In the genomic region with DNA sequence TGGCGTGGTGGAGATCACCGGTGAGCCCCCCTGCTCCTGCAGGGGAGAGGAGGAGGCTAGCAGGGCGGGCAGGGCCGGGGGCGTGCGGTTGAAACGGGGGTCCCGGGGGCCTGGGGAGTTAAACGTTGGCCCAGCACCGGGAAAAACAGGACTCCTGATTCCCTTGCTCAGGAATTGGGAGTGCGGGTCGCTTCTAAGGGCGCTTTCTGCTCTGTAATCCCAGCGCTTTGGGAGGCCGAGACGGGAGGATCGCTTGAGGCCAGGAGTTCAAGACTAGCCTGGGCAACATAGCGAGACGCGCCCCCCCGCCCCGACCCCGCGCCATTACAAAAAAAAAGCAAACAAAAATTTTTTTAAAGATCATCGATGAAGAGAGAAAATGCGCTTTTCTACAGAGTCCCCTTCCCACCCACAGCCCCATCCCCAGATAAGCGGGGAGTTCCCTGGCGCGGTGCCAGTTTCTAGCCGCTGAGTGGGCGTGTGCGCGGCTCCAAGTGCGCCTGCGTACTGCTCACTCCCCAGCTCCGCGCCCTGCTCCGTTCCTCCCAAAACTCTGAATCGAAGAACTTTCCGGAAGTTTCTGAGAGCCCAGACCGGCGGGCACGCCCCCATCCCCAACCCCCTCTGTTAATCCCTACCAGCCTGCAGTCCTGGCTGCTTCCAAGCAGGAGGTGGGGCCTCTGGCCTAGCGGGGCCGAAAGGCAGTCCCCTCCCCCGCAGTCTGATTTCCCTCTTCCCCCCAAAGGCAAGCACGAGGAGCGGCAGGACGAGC, we compare ENCODE assay signal across 1 cellular context.
A peak's percentile ranks its signal among the peaks of the same experiment; 100 is the strongest.
TF ChIP-seq lines count a peak whose summit lies in the region.

No MANE protein-coding gene starts in this region.

TF ChIP-seq in HepG2, 621 proteins besides CTCF, POLR2A, EP300 and RAD21 (continued from another document and continues in another):
- TF ChIP-seq PRDM10 (CRISPR knock-in tag; IDR thresholded peaks at IDR 0.05; ENCODE audit: low read depth), result peak; percentile 54; the same call in 1 of the 2 replicates
- TF ChIP-seq ZNF564 (CRISPR knock-in tag; IDR thresholded peaks at IDR 0.05), result 0 out of 2 replicates have a peak, but pooled peaks have one; percentile 55
- peak; percentile 68 for TF ChIP-seq ZFX (CRISPR knock-in tag; IDR thresholded peaks at IDR 0.05; ENCODE audit: low read depth)
- peak; percentile 66 for TF ChIP-seq THAP11 (CRISPR knock-in tag; IDR thresholded peaks at IDR 0.05)
- TF ChIP-seq ZNF432 (CRISPR knock-in tag; IDR thresholded peaks at IDR 0.05; ENCODE audit: borderline replicate concordance), result no peak
- peak; percentile 76; the same call in 1 of the 2 replicates for TF ChIP-seq TFDP1 (CRISPR knock-in tag; IDR thresholded peaks at IDR 0.05; ENCODE audit: borderline replicate concordance)
- TF ChIP-seq KAT7 (CRISPR knock-in tag; IDR thresholded peaks at IDR 0.05; ENCODE audit: borderline replicate concordance), result peak; percentile 64; the same call in 1 of the 2 replicates
- TF ChIP-seq KLF9 (CRISPR knock-in tag; IDR thresholded peaks at IDR 0.05; ENCODE audit: low read depth), result peak; percentile 93; the same call in 1 of the 2 replicates
- no peak for TF ChIP-seq ZSCAN25 (CRISPR knock-in tag; IDR thresholded peaks at IDR 0.05)
- TF ChIP-seq FOSL1 (CRISPR knock-in tag; IDR thresholded peaks at IDR 0.05; ENCODE audit: borderline replicate concordance), result no peak
- no peak for TF ChIP-seq ESRRA (CRISPR knock-in tag; IDR thresholded peaks at IDR 0.05; ENCODE audit: low read depth)
- TF ChIP-seq LCORL (IDR thresholded peaks at IDR 0.05), result peak; percentile 89
- TF ChIP-seq LCORL (CRISPR knock-in tag; IDR thresholded peaks at IDR 0.05), result peak; percentile 70; the same call in 1 of the 2 replicates
- 0 out of 2 replicates have a peak, but pooled peaks have one; percentile 8 for TF ChIP-seq ZSCAN21 (CRISPR knock-in tag; IDR thresholded peaks at IDR 0.05; ENCODE audit: borderline replicate concordance)
- TF ChIP-seq, protein P1, sequence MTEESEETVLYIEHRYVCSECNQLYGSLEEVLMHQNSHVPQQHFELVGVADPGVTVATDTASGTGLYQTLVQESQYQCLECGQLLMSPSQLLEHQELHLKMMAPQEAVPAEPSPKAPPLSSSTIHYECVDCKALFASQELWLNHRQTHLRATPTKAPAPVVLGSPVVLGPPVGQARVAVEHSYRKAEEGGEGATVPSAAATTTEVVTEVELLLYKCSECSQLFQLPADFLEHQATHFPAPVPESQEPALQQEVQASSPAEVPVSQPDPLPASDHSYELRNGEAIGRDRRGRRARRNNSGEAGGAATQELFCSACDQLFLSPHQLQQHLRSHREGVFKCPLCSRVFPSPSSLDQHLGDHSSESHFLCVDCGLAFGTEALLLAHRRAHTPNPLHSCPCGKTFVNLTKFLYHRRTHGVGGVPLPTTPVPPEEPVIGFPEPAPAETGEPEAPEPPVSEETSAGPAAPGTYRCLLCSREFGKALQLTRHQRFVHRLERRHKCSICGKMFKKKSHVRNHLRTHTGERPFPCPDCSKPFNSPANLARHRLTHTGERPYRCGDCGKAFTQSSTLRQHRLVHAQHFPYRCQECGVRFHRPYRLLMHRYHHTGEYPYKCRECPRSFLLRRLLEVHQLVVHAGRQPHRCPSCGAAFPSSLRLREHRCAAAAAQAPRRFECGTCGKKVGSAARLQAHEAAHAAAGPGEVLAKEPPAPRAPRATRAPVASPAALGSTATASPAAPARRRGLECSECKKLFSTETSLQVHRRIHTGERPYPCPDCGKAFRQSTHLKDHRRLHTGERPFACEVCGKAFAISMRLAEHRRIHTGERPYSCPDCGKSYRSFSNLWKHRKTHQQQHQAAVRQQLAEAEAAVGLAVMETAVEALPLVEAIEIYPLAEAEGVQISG (CRISPR knock-in tag; IDR thresholded peaks at IDR 0.05), result no peak
- TF ChIP-seq SP2 (CRISPR knock-in tag; IDR thresholded peaks at IDR 0.05), result no peak
- TF ChIP-seq POLR2G (IDR thresholded peaks at IDR 0.05; ENCODE audit: low read depth, low read length), result peak; percentile 56; the same call in 1 of the 2 replicates
- TF ChIP-seq, protein P2, sequence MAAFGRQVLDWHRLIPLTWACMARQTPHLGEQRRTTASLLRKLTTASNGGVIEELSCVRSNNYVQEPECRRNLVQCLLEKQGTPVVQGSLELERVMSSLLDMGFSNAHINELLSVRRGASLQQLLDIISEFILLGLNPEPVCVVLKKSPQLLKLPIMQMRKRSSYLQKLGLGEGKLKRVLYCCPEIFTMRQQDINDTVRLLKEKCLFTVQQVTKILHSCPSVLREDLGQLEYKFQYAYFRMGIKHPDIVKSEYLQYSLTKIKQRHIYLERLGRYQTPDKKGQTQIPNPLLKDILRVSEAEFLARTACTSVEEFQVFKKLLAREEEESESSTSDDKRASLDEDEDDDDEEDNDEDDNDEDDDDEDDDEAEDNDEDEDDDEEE (CRISPR knock-in tag; IDR thresholded peaks at IDR 0.05), result 0 out of 2 replicates have a peak, but pooled peaks have one; percentile 16
- TF ChIP-seq, protein P3, sequence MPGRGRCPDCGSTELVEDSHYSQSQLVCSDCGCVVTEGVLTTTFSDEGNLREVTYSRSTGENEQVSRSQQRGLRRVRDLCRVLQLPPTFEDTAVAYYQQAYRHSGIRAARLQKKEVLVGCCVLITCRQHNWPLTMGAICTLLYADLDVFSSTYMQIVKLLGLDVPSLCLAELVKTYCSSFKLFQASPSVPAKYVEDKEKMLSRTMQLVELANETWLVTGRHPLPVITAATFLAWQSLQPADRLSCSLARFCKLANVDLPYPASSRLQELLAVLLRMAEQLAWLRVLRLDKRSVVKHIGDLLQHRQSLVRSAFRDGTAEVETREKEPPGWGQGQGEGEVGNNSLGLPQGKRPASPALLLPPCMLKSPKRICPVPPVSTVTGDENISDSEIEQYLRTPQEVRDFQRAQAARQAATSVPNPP (CRISPR knock-in tag; IDR thresholded peaks at IDR 0.05), result no peak
- TF ChIP-seq ZNF605 (CRISPR knock-in tag; IDR thresholded peaks at IDR 0.05), result no peak; the same call in 1 of the 2 replicates
- peak; percentile 88 for TF ChIP-seq TFDP2 (CRISPR knock-in tag; IDR thresholded peaks at IDR 0.05)
- TF ChIP-seq, protein P4, sequence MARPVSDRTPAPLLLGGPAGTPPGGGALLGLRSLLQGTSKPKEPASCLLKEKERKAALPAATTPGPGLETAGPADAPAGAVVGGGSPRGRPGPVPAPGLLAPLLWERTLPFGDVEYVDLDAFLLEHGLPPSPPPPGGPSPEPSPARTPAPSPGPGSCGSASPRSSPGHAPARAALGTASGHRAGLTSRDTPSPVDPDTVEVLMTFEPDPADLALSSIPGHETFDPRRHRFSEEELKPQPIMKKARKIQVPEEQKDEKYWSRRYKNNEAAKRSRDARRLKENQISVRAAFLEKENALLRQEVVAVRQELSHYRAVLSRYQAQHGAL (CRISPR knock-in tag; IDR thresholded peaks at IDR 0.05; ENCODE audit: not compliant biosample characterization), result no peak
- TF ChIP-seq ZFY (CRISPR knock-in tag; IDR thresholded peaks at IDR 0.05), result peak; percentile 43; the same call in 1 of the 2 replicates
- TF ChIP-seq, protein P5, sequence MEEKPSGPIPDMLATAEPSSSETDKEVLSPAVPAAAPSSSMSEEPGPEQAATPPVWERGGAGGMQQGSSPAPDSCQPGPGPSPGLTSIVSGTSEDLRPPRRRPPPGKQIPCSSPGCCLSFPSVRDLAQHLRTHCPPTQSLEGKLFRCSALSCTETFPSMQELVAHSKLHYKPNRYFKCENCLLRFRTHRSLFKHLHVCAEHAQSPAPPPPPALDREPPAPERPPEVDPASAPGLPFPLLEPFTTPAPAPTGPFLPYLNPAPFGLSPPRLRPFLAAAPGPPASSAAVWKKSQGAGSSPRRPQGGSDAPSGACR (CRISPR knock-in tag; IDR thresholded peaks at IDR 0.05), result no peak
- TF ChIP-seq, protein P6, sequence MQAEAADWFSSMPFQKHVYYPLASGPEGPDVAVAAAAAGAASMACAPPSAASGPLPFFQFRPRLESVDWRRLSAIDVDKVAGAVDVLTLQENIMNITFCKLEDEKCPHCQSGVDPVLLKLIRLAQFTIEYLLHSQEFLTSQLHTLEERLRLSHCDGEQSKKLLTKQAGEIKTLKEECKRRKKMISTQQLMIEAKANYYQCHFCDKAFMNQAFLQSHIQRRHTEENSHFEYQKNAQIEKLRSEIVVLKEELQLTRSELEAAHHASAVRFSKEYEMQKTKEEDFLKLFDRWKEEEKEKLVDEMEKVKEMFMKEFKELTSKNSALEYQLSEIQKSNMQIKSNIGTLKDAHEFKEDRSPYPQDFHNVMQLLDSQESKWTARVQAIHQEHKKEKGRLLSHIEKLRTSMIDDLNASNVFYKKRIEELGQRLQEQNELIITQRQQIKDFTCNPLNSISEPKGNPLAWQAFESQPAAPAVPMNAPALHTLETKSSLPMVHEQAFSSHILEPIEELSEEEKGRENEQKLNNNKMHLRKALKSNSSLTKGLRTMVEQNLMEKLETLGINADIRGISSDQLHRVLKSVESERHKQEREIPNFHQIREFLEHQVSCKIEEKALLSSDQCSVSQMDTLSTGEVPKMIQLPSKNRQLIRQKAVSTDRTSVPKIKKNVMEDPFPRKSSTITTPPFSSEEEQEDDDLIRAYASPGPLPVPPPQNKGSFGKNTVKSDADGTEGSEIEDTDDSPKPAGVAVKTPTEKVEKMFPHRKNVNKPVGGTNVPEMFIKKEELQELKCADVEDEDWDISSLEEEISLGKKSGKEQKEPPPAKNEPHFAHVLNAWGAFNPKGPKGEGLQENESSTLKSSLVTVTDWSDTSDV (CRISPR knock-in tag; IDR thresholded peaks at IDR 0.05), result 0 out of 2 replicates have a peak, but pooled peaks have one; percentile 77
- peak; percentile 57; the same call in 1 of the 2 replicates for TF ChIP-seq SALL1 (CRISPR knock-in tag; IDR thresholded peaks at IDR 0.05)
- TF ChIP-seq HMGXB3 (CRISPR knock-in tag; IDR thresholded peaks at IDR 0.05; ENCODE audit: borderline replicate concordance), result 0 out of 2 replicates have a peak, but pooled peaks have one; percentile 21
- TF ChIP-seq ZNF234 (CRISPR knock-in tag; conservative IDR thresholded peaks at IDR 0.05), result no peak
- peak; percentile 31; the same call in 1 of the 2 replicates for TF ChIP-seq PHF20 (CRISPR knock-in tag; IDR thresholded peaks at IDR 0.05)
- TF ChIP-seq SIN3A (IDR thresholded peaks at IDR 0.05; ENCODE audit: borderline replicate concordance, low read depth, low read length), result peak; percentile 78; the same call in 1 of the 2 replicates
- peak; percentile 38; the same call in 1 of the 2 replicates for TF ChIP-seq GATAD1 (CRISPR knock-in tag; IDR thresholded peaks at IDR 0.05)
